In genomic region chr11:111081021-111081511, GRCh38 we compare ENCODE assay signal across 1 cellular context.
TF ChIP-seq lines count a peak whose summit lies in the region.

No MANE protein-coding gene starts in this region.

TF ChIP-seq in GM23338, 12 proteins besides CTCF, POLR2A, EP300 and RAD21 (continued from another document):
- TF ChIP-seq, protein P1, sequence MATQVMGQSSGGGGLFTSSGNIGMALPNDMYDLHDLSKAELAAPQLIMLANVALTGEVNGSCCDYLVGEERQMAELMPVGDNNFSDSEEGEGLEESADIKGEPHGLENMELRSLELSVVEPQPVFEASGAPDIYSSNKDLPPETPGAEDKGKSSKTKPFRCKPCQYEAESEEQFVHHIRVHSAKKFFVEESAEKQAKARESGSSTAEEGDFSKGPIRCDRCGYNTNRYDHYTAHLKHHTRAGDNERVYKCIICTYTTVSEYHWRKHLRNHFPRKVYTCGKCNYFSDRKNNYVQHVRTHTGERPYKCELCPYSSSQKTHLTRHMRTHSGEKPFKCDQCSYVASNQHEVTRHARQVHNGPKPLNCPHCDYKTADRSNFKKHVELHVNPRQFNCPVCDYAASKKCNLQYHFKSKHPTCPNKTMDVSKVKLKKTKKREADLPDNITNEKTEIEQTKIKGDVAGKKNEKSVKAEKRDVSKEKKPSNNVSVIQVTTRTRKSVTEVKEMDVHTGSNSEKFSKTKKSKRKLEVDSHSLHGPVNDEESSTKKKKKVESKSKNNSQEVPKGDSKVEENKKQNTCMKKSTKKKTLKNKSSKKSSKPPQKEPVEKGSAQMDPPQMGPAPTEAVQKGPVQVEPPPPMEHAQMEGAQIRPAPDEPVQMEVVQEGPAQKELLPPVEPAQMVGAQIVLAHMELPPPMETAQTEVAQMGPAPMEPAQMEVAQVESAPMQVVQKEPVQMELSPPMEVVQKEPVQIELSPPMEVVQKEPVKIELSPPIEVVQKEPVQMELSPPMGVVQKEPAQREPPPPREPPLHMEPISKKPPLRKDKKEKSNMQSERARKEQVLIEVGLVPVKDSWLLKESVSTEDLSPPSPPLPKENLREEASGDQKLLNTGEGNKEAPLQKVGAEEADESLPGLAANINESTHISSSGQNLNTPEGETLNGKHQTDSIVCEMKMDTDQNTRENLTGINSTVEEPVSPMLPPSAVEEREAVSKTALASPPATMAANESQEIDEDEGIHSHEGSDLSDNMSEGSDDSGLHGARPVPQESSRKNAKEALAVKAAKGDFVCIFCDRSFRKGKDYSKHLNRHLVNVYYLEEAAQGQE (IDR thresholded peaks at IDR 0.05; ENCODE audit: unreplicated experiment): no peak
- TF ChIP-seq ZNF331 (CRISPR knock-in tag; IDR thresholded peaks at IDR 0.05; ENCODE audit: low read depth) (no peak), JUNB (IDR thresholded peaks at IDR 0.05; ENCODE audit: unreplicated experiment) (no peak), EZH2 (IDR thresholded peaks at IDR 0.05; ENCODE audit: low read depth, unreplicated experiment) (no peak), POLR2AphosphoS5 (IDR thresholded peaks at IDR 0.05; ENCODE audit: low read depth) (no peak), NANOG (IDR thresholded peaks at IDR 0.05; ENCODE audit: borderline replicate concordance) (no peak), EZH2phosphoT487 (IDR thresholded peaks at IDR 0.05; ENCODE audit: unreplicated experiment) (no peak), ZNF114 (CRISPR knock-in tag; IDR thresholded peaks at IDR 0.05) (no peak)
